14 cellular contexts compared by ENCODE assay signal in the genomic region with DNA sequence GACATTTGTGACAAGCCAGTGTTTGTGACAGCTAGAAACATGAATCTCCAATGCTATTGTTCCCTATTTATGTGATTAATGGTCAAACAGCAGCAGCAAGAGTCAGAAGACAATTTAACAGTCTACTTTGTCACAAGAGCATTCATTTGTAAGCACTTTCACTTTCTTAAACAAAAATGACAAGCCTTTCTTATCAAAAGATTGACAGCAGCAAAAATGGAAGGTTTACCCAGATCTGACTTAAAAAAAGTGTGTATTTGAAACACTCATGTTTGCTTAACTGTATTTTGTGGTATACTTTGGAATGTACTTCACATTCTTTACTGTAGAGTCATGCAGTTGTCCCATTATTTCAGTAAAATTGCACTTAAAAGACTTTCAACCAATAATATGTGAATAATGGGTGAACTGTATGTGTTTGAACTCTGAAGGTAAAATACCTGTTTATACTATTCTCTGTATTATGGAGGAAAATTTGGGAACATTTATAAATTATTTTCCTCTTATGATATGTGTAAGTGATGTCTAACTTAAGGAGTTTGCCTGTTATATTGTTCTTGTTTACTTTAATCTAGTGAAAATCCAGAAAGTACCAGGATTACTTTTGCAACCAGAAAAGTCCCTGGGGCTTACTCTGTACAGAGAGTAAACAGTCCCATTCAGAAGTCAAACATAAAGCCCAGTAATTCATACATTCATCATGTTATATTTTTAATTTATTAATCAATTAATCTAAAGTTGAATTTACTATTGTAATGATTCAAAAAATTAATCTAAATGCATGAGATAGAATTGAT.
DNase-seq lines count a peak whose midpoint lies in the region; ATAC-seq and TF ChIP-seq lines count a peak whose summit lies in the region.
"Had no signal": no experiment of that assay in that cellular context is flagged by ENCODE, and none has a peak within 500 bp of the region (broad histone marks: within the 10 kb centered on the region; RNA-seq: fewer than 3 reads in every experiment).

No MANE protein-coding gene starts in this region.

- TF ChIP-seq CTCF in lung (IDR thresholded peaks at IDR 0.05; ENCODE audit: control extremely low read depth, extremely low read depth) = no peak
- TF ChIP-seq CTCF in left ventricle myocardium inferior (IDR thresholded peaks at IDR 0.05; ENCODE audit: borderline replicate concordance) = no peak

- H3K4me3 ChIP-seq in lung = no peak overlapping the region
- H3K4me3 ChIP-seq in left ventricle myocardium inferior = no peak overlapping the region
- H3K4me3 ChIP-seq: gastrocnemius medialis had no signal

- TF ChIP-seq EP300 in Ishikawa (IDR thresholded peaks at IDR 0.05; ENCODE audit: borderline replicate concordance) = no peak; the same call in 1 of the 2 replicates

- intact Hi-C loops in left ventricle myocardium inferior (cut with micrococcal nuclease) = no loop called here

- H3K27me3 ChIP-seq in lung (ENCODE audit: control insufficient read depth, insufficient read depth) (no peaks in the 10 kb centered on the region), left ventricle myocardium inferior (ENCODE audit: low read depth) (no peaks in the 10 kb centered on the region)
- H3K27me3 ChIP-seq: gastrocnemius medialis had no signal

- H3K27ac ChIP-seq in lung (ENCODE audit: low read depth in 1 of 2, low read length in 1 of 2) (no peak overlapping the region), left ventricle myocardium inferior (replicated peaks) (no peak overlapping the region)
- H3K27ac ChIP-seq: gastrocnemius medialis had no signal

- no peaks in the 10 kb centered on the region for H3K4me1 ChIP-seq in lung (ENCODE audit: control insufficient read depth in 2 of 2, insufficient read depth in 2 of 2, low read length in 2 of 2)
- H3K4me1 ChIP-seq in left ventricle myocardium inferior = no peaks in the 10 kb centered on the region
- H3K4me1 ChIP-seq: gastrocnemius medialis had no signal

- DNase-seq in AG08395 (ENCODE audit: low spot score) (peak; percentile 2), brain pericyte (ENCODE audit: low read depth, low spot score) (peak; percentile 5), lung (ENCODE audit: low spot score) (no peak), left ventricle myocardium inferior (no peak), NCI-H1105 (lab: John Stamatoyannopoulos, UW) (no peak), MV-4-11 (lab: John Stamatoyannopoulos, UW) (no peak)
- DNase-seq: activated CD8-positive, alpha-beta T cell treated with anti-CD3 and anti-CD28 coated beads, Interleukin-2, amount 10 ng/mL, durations not matched to agents 7 days and 5 days; C1 segment of cervical spinal cord; gastrocnemius medialis; KBM-7; stimulated activated naive CD8-positive, alpha-beta T cell treated with anti-CD3 and anti-CD28 coated beads, Interleukin-15, Interleukin-2, amounts not matched to agents 100 U/mL and 50 U/mL, for 24 hours; T-cell had no signal

- H3K36me3 ChIP-seq in lung (ENCODE audit: control insufficient read depth in 2 of 2, insufficient read depth in 2 of 2, low read length in 2 of 2) (no peaks in the 10 kb centered on the region), left ventricle myocardium inferior (no peaks in the 10 kb centered on the region)
- H3K36me3 ChIP-seq: gastrocnemius medialis had no signal

- H3K9me3 ChIP-seq in lung (ENCODE audit: control insufficient read depth in 2 of 2, insufficient read depth in 1 of 2, low read length in 1 of 2) (no peaks in the 10 kb centered on the region), left ventricle myocardium inferior (replicated peaks) (peaks cover 4% of the 10 kb centered on the region)
- H3K9me3 ChIP-seq: gastrocnemius medialis had no signal

- peak; percentile 66 for ATAC-seq in lung (ENCODE audit: insufficient read depth, low FRiP score)
- ATAC-seq in GM19023 (IDR thresholded peaks at IDR 0.05; ENCODE audit: unreplicated experiment) = no peak
- ATAC-seq: activated CD8-positive, alpha-beta T cell treated with anti-CD3 and anti-CD28 coated beads, Interleukin-2, amount 10 ng/mL, durations not matched to agents 7 days and 5 days; gastrocnemius medialis; stimulated activated naive CD8-positive, alpha-beta T cell treated with anti-CD3 and anti-CD28 coated beads, Interleukin-15, Interleukin-2, amounts not matched to agents 100 U/mL and 50 U/mL, for 24 hours; T-cell had no signal

- no peak for TF ChIP-seq RAD21 in Ishikawa (IDR thresholded peaks at IDR 0.05; ENCODE audit: low read depth)

TF ChIP-seq in Ishikawa, 13 proteins besides CTCF, POLR2A, EP300 and RAD21:
- TF ChIP-seq TCF12 (IDR thresholded peaks at IDR 0.05; ENCODE audit: low read depth) (peak; percentile 50), FOXM1 (IDR thresholded peaks at IDR 0.05; ENCODE audit: borderline replicate concordance, low read depth) (peak; percentile 82), TEAD4 (IDR thresholded peaks at IDR 0.05) (peak; percentile 78), CREB1 (IDR thresholded peaks at IDR 0.05; ENCODE audit: low read depth) (no peak), NFIC (IDR thresholded peaks at IDR 0.05) (peak; percentile 23; the same call in 1 of the 2 replicates), YY1 (IDR thresholded peaks at IDR 0.05; ENCODE audit: low read depth) (no peak)
TF ChIP-seq in Ishikawa: peak in this region for 4.

Comparison
In these comparisons a context has a peak if more than half of its experiments do, and no peak if none do; other contexts are left out.
1. DNase-seq: peak in AG08395 (single experiment) and brain pericyte (single experiment); none in lung (single experiment), left ventricle myocardium inferior (single experiment), NCI-H1105 (single experiment) and MV-4-11 (single experiment).